Comparison of ENCODE assay signal across 33 cellular contexts in the genomic region with DNA sequence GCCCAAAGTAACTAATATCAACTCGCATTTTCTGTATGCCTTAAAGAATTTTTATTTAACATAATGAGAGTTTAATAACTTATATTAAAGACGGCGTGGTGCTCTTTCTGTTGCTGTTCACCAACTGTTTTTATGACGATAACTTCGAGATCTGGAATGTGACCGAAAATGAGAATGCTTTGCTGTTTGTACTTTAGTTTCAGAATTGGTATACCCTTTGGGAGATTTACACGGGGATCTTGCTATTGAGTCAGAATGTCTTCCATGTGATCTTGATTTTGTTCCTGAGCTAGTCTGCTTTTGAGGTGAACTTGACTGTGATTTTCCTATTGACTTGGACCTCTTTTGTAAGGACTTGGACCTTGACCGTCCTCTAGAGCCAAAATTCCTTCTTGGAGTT. TPM values are rescaled to one million over a fixed set of nuclear protein-coding genes. Genes with fewer than 3 reads are reported as not detected.
DNase-seq lines count a peak whose midpoint lies in the region; ATAC-seq and TF ChIP-seq lines count a peak whose summit lies in the region.
"Had no signal": no experiment of that assay in that cellular context is flagged by ENCODE, and none has a peak within 500 bp of the region (broad histone marks: within the 10 kb centered on the region; RNA-seq: fewer than 3 reads in every experiment).

No MANE protein-coding gene starts in this region.

- H3K9me3 ChIP-seq in MM.1S (replicated peaks; ENCODE audit: insufficient read depth, low read length) = no peaks in the 10 kb centered on the region
- no peaks in the 10 kb centered on the region for H3K9me3 ChIP-seq in A673 (ENCODE audit: low read depth, low read length, poor library complexity, severe bottlenecking)
- H3K9me3 ChIP-seq: A549, BE2C, Peyer's patch, right atrium auricular region had no signal

- H3K36me3 Mint-ChIP-seq in activated T-cell treated with anti-CD3 and anti-CD28 coated beads, Interleukin-2, amount 50 U/mL, for 72 hours (ENCODE audit: insufficient read depth in 2 of 2) = no peaks in the 10 kb centered on the region
- H3K36me3 Mint-ChIP-seq in stimulated activated effector memory CD8-positive, alpha-beta T cell treated with anti-CD3 and anti-CD28 coated beads, Interleukin-12 subunit alpha, Interleukin-12 subunit beta, amount 100 ng/mL, for 72 hours = no peaks in the 10 kb centered on the region

- H3K27ac Mint-ChIP-seq in activated T-cell treated with anti-CD3 and anti-CD28 coated beads, Interleukin-2, amount 50 U/mL, for 72 hours = no peak overlapping the region
- H3K27ac Mint-ChIP-seq in stimulated activated effector memory CD8-positive, alpha-beta T cell treated with anti-CD3 and anti-CD28 coated beads, Interleukin-12 subunit alpha, Interleukin-12 subunit beta, amount 100 ng/mL, for 72 hours = no peak overlapping the region
- H3K27ac Mint-ChIP-seq: activated naive CD4-positive, alpha-beta T cell treated with anti-CD3 and anti-CD28 coated beads for 36 hours; brain; CD8-positive, alpha-beta T cell; dendritic cell treated with granulocyte-macrophage colony-stimulating factor and Interleukin-4, amounts not matched to agents 40 ng/mL and 50 ng/mL, for 4 days; neural progenitor cell; stimulated activated naive CD8-positive, alpha-beta T cell treated with anti-CD3 and anti-CD28 coated beads, Interleukin-15, Interleukin-2, amounts not matched to agents 100 ng/mL and 50 ng/mL, for 24 hours; T-helper 2 cell treated with Interferon-gamma antibody and Interleukin-4, amounts not matched to agents 5 μg/mL and 100 μg/mL, for 36 hours had no signal

- H3K36me3 ChIP-seq in MM.1S (replicated peaks; ENCODE audit: insufficient read depth, low read length) (no peaks in the 10 kb centered on the region), A673 (ENCODE audit: insufficient read depth, low read length, poor library complexity, severe bottlenecking) (peaks cover 7% of the 10 kb centered on the region)
- H3K36me3 ChIP-seq: BE2C, Peyer's patch, right atrium auricular region had no signal

- BruUV-seq in A673 (replicated peaks; lab: Mats Ljungman, UMichigan) = no TSS peak

- H3K9me3 Mint-ChIP-seq in activated T-cell treated with anti-CD3 and anti-CD28 coated beads, Interleukin-2, amount 50 U/mL, for 72 hours = no peaks in the 10 kb centered on the region
- H3K9me3 Mint-ChIP-seq in stimulated activated effector memory CD8-positive, alpha-beta T cell treated with anti-CD3 and anti-CD28 coated beads, Interleukin-12 subunit alpha, Interleukin-12 subunit beta, amount 100 ng/mL, for 72 hours = no peaks in the 10 kb centered on the region
- H3K9me3 Mint-ChIP-seq: activated naive CD4-positive, alpha-beta T cell treated with anti-CD3 and anti-CD28 coated beads for 36 hours; brain; CD8-positive, alpha-beta T cell; dendritic cell treated with granulocyte-macrophage colony-stimulating factor and Interleukin-4, amounts not matched to agents 40 ng/mL and 50 ng/mL, for 4 days; neural progenitor cell; stimulated activated naive CD8-positive, alpha-beta T cell treated with anti-CD3 and anti-CD28 coated beads, Interleukin-15, Interleukin-2, amounts not matched to agents 100 ng/mL and 50 ng/mL, for 24 hours; T-helper 2 cell treated with Interferon-gamma antibody and Interleukin-4, amounts not matched to agents 5 μg/mL and 100 μg/mL, for 36 hours had no signal

- peak overlapping the region; percentile 35; the same call in 1 of the 2 replicates for H2AFZ ChIP-seq in MM.1S (ENCODE audit: low read length)
- H2AFZ ChIP-seq: neural progenitor cell, parathyroid adenoma had no signal

- TF ChIP-seq CTCF in MM.1S (IDR thresholded peaks at IDR 0.05; ENCODE audit: low read length) (no peak), A673 (conservative IDR thresholded peaks at IDR 0.05; ENCODE audit: low read depth, low read length) (no peak)

- peaks cover 16% of the 10 kb centered on the region for H3K4me1 Mint-ChIP-seq in activated T-cell treated with anti-CD3 and anti-CD28 coated beads, Interleukin-2, amount 50 U/mL, for 72 hours (ENCODE audit: low read depth)
- H3K4me1 Mint-ChIP-seq in stimulated activated effector memory CD8-positive, alpha-beta T cell treated with anti-CD3 and anti-CD28 coated beads, Interleukin-12 subunit alpha, Interleukin-12 subunit beta, amount 100 ng/mL, for 72 hours = peaks cover 7% of the 10 kb centered on the region
- H3K4me1 Mint-ChIP-seq: brain, neural progenitor cell had no signal

- H3F3A ChIP-seq in MM.1S (ENCODE audit: insufficient read depth, low read length) = peaks cover 5% of the 10 kb centered on the region

- H4K20me1 ChIP-seq in MM.1S (ENCODE audit: insufficient read depth, low read length) = no peaks in the 10 kb centered on the region

- H3K27me3 Mint-ChIP-seq in activated T-cell treated with anti-CD3 and anti-CD28 coated beads, Interleukin-2, amount 50 U/mL, for 72 hours (ENCODE audit: low read depth) = no peaks in the 10 kb centered on the region
- H3K27me3 Mint-ChIP-seq: brain; dendritic cell treated with granulocyte-macrophage colony-stimulating factor and Interleukin-4, amounts not matched to agents 40 ng/mL and 50 ng/mL, for 4 days; stimulated activated naive CD8-positive, alpha-beta T cell treated with anti-CD3 and anti-CD28 coated beads, Interleukin-15, Interleukin-2, amounts not matched to agents 100 ng/mL and 50 ng/mL, for 24 hours had no signal

- H3K4me2 ChIP-seq in MM.1S (ENCODE audit: low read depth, low read length) = peak overlapping the region; percentile 68
- H3K4me2 ChIP-seq: A549, neural progenitor cell, smooth muscle cell had no signal

- H3K27ac ChIP-seq in MM.1S (ENCODE audit: low read length) = peak overlapping the region; percentile 57
- H3K27ac ChIP-seq in A673 (ENCODE audit: low read depth, low read length, poor library complexity, severe bottlenecking) = no peak overlapping the region
- H3K27ac ChIP-seq: A549, HL-60, neural progenitor cell, parathyroid adenoma, Peyer's patch, right atrium auricular region had no signal

- H3K4me1 ChIP-seq in MM.1S (ENCODE audit: low read length) (peaks cover 10% of the 10 kb centered on the region), A673 (ENCODE audit: insufficient read depth, low read length, poor library complexity, severe bottlenecking) (no peaks in the 10 kb centered on the region)
- H3K4me1 ChIP-seq: A549, BE2C, neural progenitor cell, parathyroid adenoma, Peyer's patch, right atrium auricular region had no signal

- H3K79me2 ChIP-seq in MM.1S (ENCODE audit: low read length) = no peaks in the 10 kb centered on the region
- H3K79me2 ChIP-seq: parathyroid adenoma had no signal

- CTCF ChIA-PET in A673 (lab: Charles Lee) = no interaction called here

- H3K27me3 ChIP-seq in MM.1S (replicated peaks; ENCODE audit: insufficient read depth, low read length) (no peaks in the 10 kb centered on the region), A673 (replicated peaks; ENCODE audit: insufficient read depth, low read depth, low read length, poor library complexity) (no peaks in the 10 kb centered on the region)
- H3K27me3 ChIP-seq: BE2C, neural progenitor cell, Peyer's patch, right atrium auricular region had no signal

- no peaks in the 10 kb centered on the region for H3K9me2 ChIP-seq in MM.1S (replicated peaks; ENCODE audit: insufficient read depth, low read length)

- ATAC-seq in activated T-cell treated with anti-CD3 and anti-CD28 coated beads, Interleukin-2, amount 50 U/mL, for 72 hours (replicated peaks in 1 of 2) = peak; percentile 77 to 96
- ATAC-seq in GM21576 (IDR thresholded peaks at IDR 0.05; ENCODE audit: unreplicated experiment) = peak; percentile 75
- ATAC-seq in stimulated activated effector memory CD8-positive, alpha-beta T cell treated with anti-CD3 and anti-CD28 coated beads, Interleukin-12 subunit alpha, Interleukin-12 subunit beta, amount 100 ng/mL, for 72 hours = peak; percentile 88
- ATAC-seq: A549; CD8-positive, alpha-beta T cell; left lobe of liver had no signal

- DNase-seq in activated T-cell treated with anti-CD3 and anti-CD28 coated beads, Interleukin-2, amount 50 U/mL, for 72 hours = no peak
- DNase-seq in activated T-cell treated with anti-CD3 and anti-CD28 coated beads for 4 hours (no peak), MM.1S (peak; percentile 65), NCI-H2227 treated with DMSO at 0.1 percent for 48 hours (lab: John Stamatoyannopoulos, UW) (no peak), A673 (ENCODE audit: low spot score) (no peak), NCI-H82 treated with DMSO at 0.1 percent for 48 hours (lab: John Stamatoyannopoulos, UW; ENCODE audit: unreplicated experiment) (no peak)
- no peak for DNase-seq in stimulated activated effector memory CD8-positive, alpha-beta T cell treated with anti-CD3 and anti-CD28 coated beads, Interleukin-12 subunit alpha, Interleukin-12 subunit beta, amount 100 ng/mL, for 72 hours (ENCODE audit: low spot score in 2 of 2)
- DNase-seq: activated CD4-positive, alpha-beta T cell treated with anti-CD3 and anti-CD28 coated beads for 4 hours; activated naive CD4-positive, alpha-beta T cell treated with anti-CD3 and anti-CD28 coated beads for 36 hours; BE2C; CD8-positive, alpha-beta T cell; glutamatergic neuron; Kasumi-1; mesendoderm; NCI-H1436; NCI-H2081 treated with DMSO at 0.1 percent for 48 hours; NCI-H226; NCI-H526 treated with DMSO at 0.1 percent for 48 hours; Peyer's patch; SHP77 treated with DMSO at 0.1 percent for 48 hours; stimulated activated CD4-positive, alpha-beta T cell treated with anti-CD3 and anti-CD28 coated beads, Interleukin-1b, Interleukin-23, amount 100 ng/mL, for 48 hours had no signal

- intact Hi-C loops in A673 (cut with micrococcal nuclease; ENCODE audit: unreplicated experiment) = no loop called here

- H3K4me3 ChIP-seq in MM.1S (ENCODE audit: low read length) (peak overlapping the region; percentile 37), A673 (ENCODE audit: low read depth, low read length, poor library complexity, severe bottlenecking) (no peak overlapping the region)
- H3K4me3 ChIP-seq: A549, neural progenitor cell, Peyer's patch, right atrium auricular region, smooth muscle cell had no signal

- POLR2A ChIA-PET in A673 (lab: Charles Lee; ENCODE audit: low non-redundant PET) = no interaction called here

- peak overlapping the region; percentile 20; the same call in 1 of the 2 replicates for H3K9ac ChIP-seq in MM.1S (ENCODE audit: low read length)
- H3K9ac ChIP-seq: neural progenitor cell, parathyroid adenoma had no signal

- peak overlapping the region in 1 of 2 donors; percentile 7 for H3K4me3 Mint-ChIP-seq in activated T-cell treated with anti-CD3 and anti-CD28 coated beads, Interleukin-2, amount 50 U/mL, for 72 hours
- H3K4me3 Mint-ChIP-seq in stimulated activated effector memory CD8-positive, alpha-beta T cell treated with anti-CD3 and anti-CD28 coated beads, Interleukin-12 subunit alpha, Interleukin-12 subunit beta, amount 100 ng/mL, for 72 hours = no peak overlapping the region
- H3K4me3 Mint-ChIP-seq: activated naive CD4-positive, alpha-beta T cell treated with anti-CD3 and anti-CD28 coated beads for 36 hours; brain; CD8-positive, alpha-beta T cell; dendritic cell treated with granulocyte-macrophage colony-stimulating factor and Interleukin-4, amounts not matched to agents 40 ng/mL and 50 ng/mL, for 4 days; neural progenitor cell; stimulated activated naive CD8-positive, alpha-beta T cell treated with anti-CD3 and anti-CD28 coated beads, Interleukin-15, Interleukin-2, amounts not matched to agents 100 ng/mL and 50 ng/mL, for 24 hours; T-helper 2 cell treated with Interferon-gamma antibody and Interleukin-4, amounts not matched to agents 5 μg/mL and 100 μg/mL, for 36 hours had no signal

RNA-seq across cellular contexts. Expression of gene PNRC1, which starts 17.9 kb away (rescaled TPM):
- total RNA-seq in activated T-cell treated with anti-CD3 and anti-CD28 coated beads, Interleukin-2, amount 50 U/mL, for 72 hours = 100 to 1,000 TPM; 119 to 137 TPM
- total RNA-seq in A673 (2021) = 26.4 and 36.1 TPM in 2 replicates

RNA-seq across cellular contexts. Expression of gene SRSF12, which starts 19.4 kb away (rescaled TPM):
- total RNA-seq in activated T-cell treated with anti-CD3 and anti-CD28 coated beads, Interleukin-2, amount 50 U/mL, for 72 hours = under 1 TPM; 0.23 to 0.46 TPM
- total RNA-seq in A673 (2021) = 14.3 and 14.5 TPM in 2 replicates
- total RNA-seq: CD8-positive, alpha-beta T cell; Peyer's patch had no signal

RNA-seq across cellular contexts. Expression of gene PM20D2, which starts 47.4 kb away (rescaled TPM):
- 10 to 100 TPM; 11.6 to 17.6 TPM for total RNA-seq in activated T-cell treated with anti-CD3 and anti-CD28 coated beads, Interleukin-2, amount 50 U/mL, for 72 hours
- 37.2 and 41.7 TPM in 2 replicates for total RNA-seq in A673 (2021)

Comparison
In these comparisons a context has a peak if more than half of its experiments do, and no peak if none do; other contexts are left out.
1. RNA of gene SRSF12, which starts 19.4 kb away (total RNA-seq): 14.3 to 14.5 TPM in A673; 0.23 to 0.46 TPM in activated T-cell treated with anti-CD3 and anti-CD28 coated beads, Interleukin-2, amount 50 U/mL, for 72 hours; every median in the first group is over 10 times any median in the second.
2. Peak in every context shown above with its lines, with median percentiles within 50 percentile points of each other: ATAC-seq.